ENCODE assay signal across 18 cellular contexts in the genomic region with DNA sequence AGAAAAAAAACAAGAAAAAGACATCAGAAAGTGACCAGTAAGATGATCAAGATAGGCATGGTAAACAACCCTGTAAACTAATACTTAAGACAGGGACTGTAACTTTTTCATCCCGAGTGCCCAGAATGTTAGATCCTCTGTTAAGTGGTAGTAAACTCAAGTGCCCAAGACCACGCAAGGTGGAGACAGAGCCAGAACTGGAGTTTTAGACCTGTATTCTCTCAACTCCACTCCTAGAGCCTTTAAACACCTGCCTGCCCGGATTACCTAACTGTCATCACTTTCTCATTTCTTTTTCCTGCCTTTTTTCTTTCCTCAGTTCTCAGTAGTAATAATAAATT.
"Had no signal": no experiment of that assay in that cellular context is flagged by ENCODE, and none has a peak within 500 bp of the region (broad histone marks: within the 10 kb centered on the region; RNA-seq: fewer than 3 reads in every experiment).

No MANE protein-coding gene starts in this region.

- H3K4me3 Mint-ChIP-seq: activated naive CD8-positive, alpha-beta T cell treated with anti-CD3 and anti-CD28 coated beads for 36 hours; naive thymus-derived CD4-positive, alpha-beta T cell had no signal

- H3K9me3 ChIP-seq: ovary, psoas muscle, right atrium auricular region had no signal

- H3K9me3 Mint-ChIP-seq: activated naive CD8-positive, alpha-beta T cell treated with anti-CD3 and anti-CD28 coated beads for 36 hours; activated T-helper 2 cell treated with anti-CD3 and anti-CD28 coated beads, Interferon-gamma antibody, Interleukin-2, Interleukin-4, amounts not matched to agents 10 μg/mL and 5 μg/mL and 100 μg/mL, durations not matched to agents 14 hours and 24 hours and 36 hours had no signal

- H3K27me3 ChIP-seq: ovary, right atrium auricular region, spleen had no signal

- H3K27ac Mint-ChIP-seq: activated naive CD8-positive, alpha-beta T cell treated with anti-CD3 and anti-CD28 coated beads for 36 hours; activated T-helper 2 cell treated with anti-CD3 and anti-CD28 coated beads, Interferon-gamma antibody, Interleukin-2, Interleukin-4, amounts not matched to agents 10 μg/mL and 5 μg/mL and 100 μg/mL, durations not matched to agents 14 hours and 24 hours and 36 hours; naive thymus-derived CD4-positive, alpha-beta T cell had no signal

- DNase-seq: activated CD4-positive, alpha-beta T cell treated with anti-CD3 and anti-CD28 coated beads, Interleukin-2, amount 50 U/mL, for 1 hour; activated naive CD4-positive, alpha-beta T cell treated with Interleukin-2 at 50 U/mL for 16 hours; activated naive CD8-positive, alpha-beta T cell treated with anti-CD3 and anti-CD28 coated beads for 36 hours; central memory CD4-positive, alpha-beta T cell; effector memory CD4-positive, alpha-beta T cell; foreskin melanocyte; glutamatergic neuron; hippocampal formation; left ventricle myocardium inferior; naive thymus-derived CD4-positive, alpha-beta T cell; ovary; psoas muscle; spleen; stimulated activated CD4-positive, alpha-beta T cell treated with anti-CD3 and anti-CD28 coated beads, Interleukin-4, amount 100 ng/mL, for 1 hour; stimulated activated naive CD8-positive, alpha-beta T cell treated with anti-CD3 and anti-CD28 coated beads, Interleukin-15, Interleukin-2, amounts not matched to agents 100 U/mL and 50 U/mL, for 24 hours had no signal

- H3K4me1 Mint-ChIP-seq: activated naive CD8-positive, alpha-beta T cell treated with anti-CD3 and anti-CD28 coated beads for 36 hours; naive thymus-derived CD4-positive, alpha-beta T cell had no signal

- FAIRE-seq: astrocyte had no signal

- H3K27me3 Mint-ChIP-seq: activated naive CD8-positive, alpha-beta T cell treated with anti-CD3 and anti-CD28 coated beads for 36 hours had no signal

- H3K4me3 ChIP-seq: left ventricle myocardium inferior, ovary, psoas muscle, right atrium auricular region, spleen had no signal

- H3K36me3 ChIP-seq: left ventricle myocardium inferior, ovary, right atrium auricular region, spleen had no signal

- H3K27ac ChIP-seq: left ventricle myocardium inferior, ovary, psoas muscle, right atrium auricular region, spleen had no signal

- H3K36me3 Mint-ChIP-seq: activated naive CD8-positive, alpha-beta T cell treated with anti-CD3 and anti-CD28 coated beads for 36 hours had no signal

- H3K4me1 ChIP-seq: left ventricle myocardium inferior, psoas muscle, right atrium auricular region, spleen had no signal

- ATAC-seq: naive thymus-derived CD4-positive, alpha-beta T cell; psoas muscle; stimulated activated naive CD8-positive, alpha-beta T cell treated with anti-CD3 and anti-CD28 coated beads, Interleukin-15, Interleukin-2, amounts not matched to agents 100 U/mL and 50 U/mL, for 24 hours had no signal
